1 cellular context compared by ENCODE assay signal in genomic region chr12:59596232-59597143, GRCh38.
TF ChIP-seq lines count a peak whose summit lies in the region.

No MANE protein-coding gene starts in this region.

TF ChIP-seq in GM12878, 131 proteins besides CTCF, POLR2A, EP300 and RAD21 (continued from another document):
- TF ChIP-seq CUX1 (IDR thresholded peaks at IDR 0.05; ENCODE audit: insufficient replicate concordance, low read depth, low read length) (no peak), IRF3 (IDR thresholded peaks at IDR 0.05) (no peak), ZNF217 (IDR thresholded peaks at IDR 0.05) (no peak), HDGF (IDR thresholded peaks at IDR 0.05) (no peak), HCFC1 (IDR thresholded peaks at IDR 0.05; ENCODE audit: low read length) (no peak)
TF ChIP-seq in GM12878: peak in this region for 20.
